Comparison of ENCODE assay signal across 29 cellular contexts in the genomic region with DNA sequence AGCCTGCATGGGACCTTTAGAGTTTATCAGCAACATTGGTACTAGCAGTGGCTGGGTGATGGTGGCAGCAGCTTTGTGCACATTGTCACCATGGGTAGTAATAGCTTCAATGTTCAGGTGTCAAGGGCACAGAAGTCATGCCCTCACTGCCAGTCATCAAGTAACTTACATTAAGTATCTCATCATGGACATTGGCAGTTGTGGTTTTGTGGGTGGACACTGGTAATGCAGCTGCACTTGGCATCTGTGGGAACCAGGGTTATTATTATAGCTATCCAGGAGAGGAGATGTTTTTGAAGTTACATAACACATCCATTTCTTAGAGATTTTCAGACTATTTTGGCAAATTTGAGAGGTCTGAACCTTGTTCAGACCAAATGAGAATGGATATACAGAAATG.
"Had no signal": no experiment of that assay in that cellular context is flagged by ENCODE, and none has a peak within 500 bp of the region (broad histone marks: within the 10 kb centered on the region; RNA-seq: fewer than 3 reads in every experiment).

No MANE protein-coding gene starts in this region.

- H3K27ac Mint-ChIP-seq: activated CD4-positive, alpha-beta memory T cell treated with anti-CD3 and anti-CD28 coated beads, Interleukin-2, amount 10 ng/mL, durations not matched to agents 7 days and 5 days; activated CD4-positive, alpha-beta T cell treated with anti-CD3 and anti-CD28 coated beads, Interleukin-2, amount 10 ng/mL, durations not matched to agents 7 days and 5 days; activated naive CD8-positive, alpha-beta T cell; activated T-helper 17 cell treated with anti-CD3 and anti-CD28 coated beads, Interleukin-2, amount 50 U/mL, for 72 hours; WTC11 had no signal

- H3K4me3 Mint-ChIP-seq: activated CD4-positive, alpha-beta memory T cell treated with anti-CD3 and anti-CD28 coated beads, Interleukin-2, amount 10 ng/mL, durations not matched to agents 7 days and 5 days; activated CD4-positive, alpha-beta T cell treated with anti-CD3 and anti-CD28 coated beads, Interleukin-2, amount 10 ng/mL, durations not matched to agents 7 days and 5 days; activated naive CD8-positive, alpha-beta T cell; activated T-cell treated with anti-CD3 and anti-CD28 coated beads, Interleukin-2, amount 50 U/mL, for 4 hours; activated T-helper 17 cell treated with anti-CD3 and anti-CD28 coated beads, Interleukin-2, amount 50 U/mL, for 72 hours; WTC11 had no signal

- DNase-seq: activated CD4-positive, alpha-beta memory T cell treated with anti-CD3 and anti-CD28 coated beads, Interleukin-2, amount 10 ng/mL, durations not matched to agents 7 days and 5 days; activated CD4-positive, alpha-beta T cell treated with anti-CD3 and anti-CD28 coated beads for 1 hour; activated CD4-positive, alpha-beta T cell treated with anti-CD3 and anti-CD28 coated beads for 4 hours; activated CD4-positive, alpha-beta T cell treated with anti-CD3 and anti-CD28 coated beads, Interleukin-2, amount 10 ng/mL, durations not matched to agents 7 days and 5 days; activated CD4-positive, alpha-beta T cell treated with anti-CD3 and anti-CD28 coated beads, Interleukin-2, amount 50 U/mL, for 4 hours; activated CD8-positive, alpha-beta memory T cell treated with anti-CD3 and anti-CD28 coated beads, Interleukin-2, amount 50 U/mL, for 48 hours; activated effector memory CD4-positive, alpha-beta T cell treated with Interleukin-2 at 50 U/mL for 16 hours; activated gamma-delta T cell treated with Interleukin-2 at 50 U/mL for 16 hours; activated naive CD4-positive, alpha-beta T cell treated with anti-CD3 and anti-CD28 coated beads, Interleukin-2, amount 50 U/mL, for 16 hours; activated naive CD4-positive, alpha-beta T cell treated with Interleukin-2 at 50 U/mL for 16 hours; activated T-cell treated with anti-CD3 and anti-CD28 coated beads for 4 hours; activated T-cell treated with anti-CD3 and anti-CD28 coated beads, Interleukin-2, amount 50 U/mL, for 4 hours; adrenal gland; amygdala; aorta; body of pancreas; caudate nucleus; cortex of kidney; dermis blood vessel endothelial cell; effector CD4-positive, alpha-beta T cell; esophagus squamous epithelium; glutamatergic neuron; heart left ventricle; T-helper 2 cell had no signal

- H3K4me1 Mint-ChIP-seq: activated CD4-positive, alpha-beta memory T cell treated with anti-CD3 and anti-CD28 coated beads, Interleukin-2, amount 10 ng/mL, durations not matched to agents 7 days and 5 days; activated CD4-positive, alpha-beta T cell treated with anti-CD3 and anti-CD28 coated beads, Interleukin-2, amount 10 ng/mL, durations not matched to agents 7 days and 5 days; activated T-helper 17 cell treated with anti-CD3 and anti-CD28 coated beads, Interleukin-2, amount 50 U/mL, for 72 hours had no signal

- H3K9me3 Mint-ChIP-seq: activated CD4-positive, alpha-beta memory T cell treated with anti-CD3 and anti-CD28 coated beads, Interleukin-2, amount 10 ng/mL, durations not matched to agents 7 days and 5 days; activated CD4-positive, alpha-beta T cell treated with anti-CD3 and anti-CD28 coated beads, Interleukin-2, amount 10 ng/mL, durations not matched to agents 7 days and 5 days; activated T-cell treated with anti-CD3 and anti-CD28 coated beads, Interleukin-2, amount 50 U/mL, for 4 hours; activated T-helper 17 cell treated with anti-CD3 and anti-CD28 coated beads, Interleukin-2, amount 50 U/mL, for 72 hours; WTC11 had no signal

- H3K36me3 ChIP-seq: adrenal gland, esophagus squamous epithelium, heart left ventricle had no signal

- H3K27me3 ChIP-seq: adrenal gland, body of pancreas, esophagus squamous epithelium, heart left ventricle had no signal

- H3K4me3 ChIP-seq: adrenal gland, body of pancreas, esophagus squamous epithelium, heart left ventricle had no signal

- H3K36me3 Mint-ChIP-seq: activated naive CD8-positive, alpha-beta T cell; WTC11 had no signal

- H3K4me1 ChIP-seq: adrenal gland, body of pancreas, esophagus squamous epithelium had no signal

- H3K27me3 Mint-ChIP-seq: activated CD4-positive, alpha-beta memory T cell treated with anti-CD3 and anti-CD28 coated beads, Interleukin-2, amount 10 ng/mL, durations not matched to agents 7 days and 5 days; activated CD4-positive, alpha-beta T cell treated with anti-CD3 and anti-CD28 coated beads, Interleukin-2, amount 10 ng/mL, durations not matched to agents 7 days and 5 days had no signal

- H3K27ac ChIP-seq: adrenal gland, body of pancreas, epithelial cell of prostate, esophagus squamous epithelium, heart left ventricle, VCaP had no signal

- H3K9me3 ChIP-seq: adrenal gland, body of pancreas, esophagus squamous epithelium, heart left ventricle had no signal

- ATAC-seq: activated T-cell treated with anti-CD3 and anti-CD28 coated beads, Interleukin-2, amount 50 U/mL, for 4 hours; activated T-helper 17 cell treated with anti-CD3 and anti-CD28 coated beads, Interleukin-2, amount 50 U/mL, for 72 hours; body of pancreas; heart left ventricle; WTC11 had no signal
